In the genomic region with DNA sequence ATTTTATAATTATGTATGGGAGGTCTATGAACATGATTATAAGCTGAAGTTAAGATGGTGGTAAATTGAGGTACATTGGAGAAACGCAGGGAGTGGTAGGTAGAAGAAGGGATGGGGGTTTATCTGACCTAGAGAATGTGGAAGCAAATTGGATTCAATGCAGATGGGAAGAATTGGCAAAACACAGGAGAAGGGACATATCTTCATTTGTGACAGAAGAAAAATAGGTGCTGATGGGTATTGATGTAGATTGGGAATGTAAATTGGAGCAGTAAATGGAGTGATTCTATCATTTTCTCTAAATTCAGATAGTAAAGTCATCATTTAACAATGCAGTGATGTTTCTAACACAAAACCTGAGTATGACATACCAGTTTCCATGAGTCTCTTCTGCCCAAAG, we compare ENCODE assay signal across 38 cellular contexts. TPM values are rescaled to one million over a fixed set of nuclear protein-coding genes. Genes with fewer than 3 reads are reported as not detected.
"Had no signal": no experiment of that assay in that cellular context is flagged by ENCODE, and none has a peak within 500 bp of the region (broad histone marks: within the 10 kb centered on the region; RNA-seq: fewer than 3 reads in every experiment).

No MANE protein-coding gene starts in this region.

- H3K27ac ChIP-seq: adrenal gland, brain microvascular endothelial cell, breast epithelium, WERI-Rb-1 had no signal

- DNase-seq: activated B cell treated with CpG ODN at 0.5 μM for 24 hours; activated CD4-positive, alpha-beta memory T cell treated with anti-CD3 and anti-CD28 coated beads for 36 hours; activated CD4-positive, alpha-beta T cell treated with anti-CD3 and anti-CD28 coated beads for 4 hours; activated CD4-positive, alpha-beta T cell treated with anti-CD3 and anti-CD28 coated beads, Interleukin-2, amount 10 ng/mL, durations not matched to agents 24 days and 14 days; activated CD4-positive, alpha-beta T cell treated with anti-CD3 and anti-CD28 coated beads, Interleukin-2, amount 50 U/mL, for 1 hour; activated CD4-positive, alpha-beta T cell treated with anti-CD3 and anti-CD28 coated beads, Interleukin-2, amount 50 U/mL, for 4 hours; activated CD4-positive, CD25-positive, alpha-beta regulatory T cell treated with anti-CD3 and anti-CD28 coated beads, Interleukin-2, amount 50 U/mL, for 72 hours; activated CD8-positive, alpha-beta memory T cell treated with anti-CD3 and anti-CD28 coated beads, Interleukin-2, amount 50 U/mL, for 4 hours; activated CD8-positive, alpha-beta T cell treated with anti-CD3 and anti-CD28 coated beads for 36 hours; activated effector memory CD4-positive, alpha-beta T cell treated with anti-CD3 and anti-CD28 coated beads, Interleukin-2, amount 50 U/mL, for 16 hours; activated gamma-delta T cell treated with Interleukin-2 at 50 U/mL for 16 hours; activated naive CD4-positive, alpha-beta T cell; activated naive CD4-positive, alpha-beta T cell treated with anti-CD3 and anti-CD28 coated beads for 36 hours; activated naive CD4-positive, alpha-beta T cell treated with anti-CD3 and anti-CD28 coated beads, Interleukin-2, amount 50 U/mL, for 16 hours; activated naive CD8-positive, alpha-beta T cell treated with anti-CD3 and anti-CD28 coated beads for 36 hours; activated T-cell treated with anti-CD3 and anti-CD28 coated beads for 4 hours; activated T-cell treated with anti-CD3 and anti-CD28 coated beads, Interleukin-2, amount 50 U/mL, for 1 hour; activated T-cell treated with anti-CD3 and anti-CD28 coated beads, Interleukin-2, amount 50 U/mL, for 4 hours; activated T-cell treated with anti-CD3 and anti-CD28 coated beads, Interleukin-2, amount 50 U/mL, for 72 hours; adrenal gland; amniotic stem cell; aorta; body of pancreas; brain microvascular endothelial cell; central memory CD4-positive, alpha-beta T cell; T-helper 2 cell; T-helper 9 cell; WERI-Rb-1 had no signal

- ATAC-seq: activated CD8-positive, alpha-beta T cell treated with anti-CD3 and anti-CD28 coated beads for 36 hours; activated naive CD4-positive, alpha-beta T cell treated with anti-CD3 and anti-CD28 coated beads, Interleukin-2, amount 50 U/mL, for 72 hours; activated T-cell treated with anti-CD3 and anti-CD28 coated beads, Interleukin-2, amount 50 U/mL, for 4 hours; activated T-cell treated with anti-CD3 and anti-CD28 coated beads, Interleukin-2, amount 50 U/mL, for 72 hours; activated T-helper 17 cell treated with anti-CD3 and anti-CD28 coated beads, Interleukin-2, amount 50 U/mL, for 72 hours; body of pancreas had no signal

- FAIRE-seq: astrocyte had no signal

- H3K4me1 ChIP-seq: breast epithelium had no signal

- H3K27me3 Mint-ChIP-seq: activated CD4-positive, alpha-beta T cell treated with anti-CD3 and anti-CD28 coated beads, Interleukin-2, amount 10 ng/mL, durations not matched to agents 24 days and 14 days; activated naive CD8-positive, alpha-beta T cell treated with anti-CD3 and anti-CD28 coated beads for 36 hours had no signal

- H3K27ac Mint-ChIP-seq: activated B cell treated with CpG ODN at 0.5 μM for 24 hours; activated CD4-positive, alpha-beta memory T cell treated with anti-CD3 and anti-CD28 coated beads for 36 hours; activated CD4-positive, alpha-beta T cell treated with anti-CD3 and anti-CD28 coated beads, Interleukin-2, amount 10 ng/mL, durations not matched to agents 24 days and 14 days; activated CD8-positive, alpha-beta T cell treated with anti-CD3 and anti-CD28 coated beads for 36 hours; activated naive CD4-positive, alpha-beta T cell treated with anti-CD3 and anti-CD28 coated beads for 36 hours; activated naive CD4-positive, alpha-beta T cell treated with anti-CD3 and anti-CD28 coated beads, Interleukin-2, amount 50 U/mL, for 72 hours; activated naive CD8-positive, alpha-beta T cell treated with anti-CD3 and anti-CD28 coated beads for 36 hours; activated T-cell treated with anti-CD3 and anti-CD28 coated beads, Interleukin-2, amount 50 U/mL, for 72 hours; activated T-helper 1 cell treated with anti-CD3 and anti-CD28 coated beads, Interleukin-12 subunit alpha, Interleukin-12 subunit beta, Interleukin-2, Interleukin-4 antibody, amounts not matched to agents 30 ng/mL and 10 ng/mL and 1 ng/mL, durations not matched to agents 14 hours and 24 hours and 36 hours; activated T-helper 17 cell treated with anti-CD3 and anti-CD28 coated beads, Interleukin-2, amount 50 U/mL, for 72 hours; T-helper 1 cell treated with Interleukin-12 subunit alpha and Interleukin-12 subunit beta and Interleukin-4 antibody, amounts not matched to agents 30 μg/mL and 1 μg/mL, for 36 hours; T-helper 2 cell treated with Interferon-gamma antibody and Interleukin-4, amounts not matched to agents 5 μg/mL and 100 μg/mL, for 36 hours had no signal

- H3K9me3 Mint-ChIP-seq: activated B cell treated with CpG ODN at 0.5 μM for 24 hours; activated CD4-positive, alpha-beta memory T cell treated with anti-CD3 and anti-CD28 coated beads for 36 hours; activated CD4-positive, alpha-beta T cell treated with anti-CD3 and anti-CD28 coated beads, Interleukin-2, amount 10 ng/mL, durations not matched to agents 24 days and 14 days; activated CD8-positive, alpha-beta T cell treated with anti-CD3 and anti-CD28 coated beads for 36 hours; activated naive CD4-positive, alpha-beta T cell treated with anti-CD3 and anti-CD28 coated beads for 36 hours; activated naive CD4-positive, alpha-beta T cell treated with anti-CD3 and anti-CD28 coated beads, Interleukin-2, amount 50 U/mL, for 72 hours; activated naive CD8-positive, alpha-beta T cell treated with anti-CD3 and anti-CD28 coated beads for 36 hours; activated T-cell treated with anti-CD3 and anti-CD28 coated beads, Interleukin-2, amount 50 U/mL, for 4 hours; activated T-cell treated with anti-CD3 and anti-CD28 coated beads, Interleukin-2, amount 50 U/mL, for 72 hours; activated T-helper 1 cell treated with anti-CD3 and anti-CD28 coated beads, Interleukin-12 subunit alpha, Interleukin-12 subunit beta, Interleukin-2, Interleukin-4 antibody, amounts not matched to agents 30 ng/mL and 10 ng/mL and 1 ng/mL, durations not matched to agents 14 hours and 24 hours and 36 hours; activated T-helper 17 cell treated with anti-CD3 and anti-CD28 coated beads, Interleukin-2, amount 50 U/mL, for 72 hours; T-helper 1 cell treated with Interleukin-12 subunit alpha and Interleukin-12 subunit beta and Interleukin-4 antibody, amounts not matched to agents 30 μg/mL and 1 μg/mL, for 36 hours; T-helper 2 cell treated with Interferon-gamma antibody and Interleukin-4, amounts not matched to agents 5 μg/mL and 100 μg/mL, for 36 hours had no signal

- H3K36me3 ChIP-seq: adrenal gland, breast epithelium, WERI-Rb-1 had no signal

- H3K4me1 Mint-ChIP-seq: activated B cell treated with CpG ODN at 0.5 μM for 24 hours; activated CD4-positive, alpha-beta T cell treated with anti-CD3 and anti-CD28 coated beads, Interleukin-2, amount 10 ng/mL, durations not matched to agents 24 days and 14 days; activated naive CD8-positive, alpha-beta T cell treated with anti-CD3 and anti-CD28 coated beads for 36 hours; activated T-helper 17 cell treated with anti-CD3 and anti-CD28 coated beads, Interleukin-2, amount 50 U/mL, for 72 hours had no signal

- H3K36me3 Mint-ChIP-seq: activated CD4-positive, alpha-beta memory T cell treated with anti-CD3 and anti-CD28 coated beads for 36 hours; activated naive CD4-positive, alpha-beta T cell treated with anti-CD3 and anti-CD28 coated beads, Interleukin-2, amount 50 U/mL, for 72 hours; activated naive CD8-positive, alpha-beta T cell treated with anti-CD3 and anti-CD28 coated beads for 36 hours had no signal

- H3K4me3 ChIP-seq: adrenal gland, body of pancreas, breast epithelium had no signal

- H3K27me3 ChIP-seq: adrenal gland, body of pancreas, brain microvascular endothelial cell, breast epithelium had no signal

- H3K4me3 Mint-ChIP-seq: activated B cell treated with CpG ODN at 0.5 μM for 24 hours; activated CD4-positive, alpha-beta memory T cell treated with anti-CD3 and anti-CD28 coated beads for 36 hours; activated CD4-positive, alpha-beta T cell treated with anti-CD3 and anti-CD28 coated beads, Interleukin-2, amount 10 ng/mL, durations not matched to agents 24 days and 14 days; activated CD8-positive, alpha-beta T cell treated with anti-CD3 and anti-CD28 coated beads for 36 hours; activated naive CD4-positive, alpha-beta T cell treated with anti-CD3 and anti-CD28 coated beads for 36 hours; activated naive CD8-positive, alpha-beta T cell treated with anti-CD3 and anti-CD28 coated beads for 36 hours; activated T-cell treated with anti-CD3 and anti-CD28 coated beads, Interleukin-2, amount 50 U/mL, for 4 hours; activated T-cell treated with anti-CD3 and anti-CD28 coated beads, Interleukin-2, amount 50 U/mL, for 72 hours; activated T-helper 1 cell treated with anti-CD3 and anti-CD28 coated beads, Interleukin-12 subunit alpha, Interleukin-12 subunit beta, Interleukin-2, Interleukin-4 antibody, amounts not matched to agents 30 ng/mL and 10 ng/mL and 1 ng/mL, durations not matched to agents 14 hours and 24 hours and 36 hours; activated T-helper 17 cell treated with anti-CD3 and anti-CD28 coated beads, Interleukin-2, amount 50 U/mL, for 72 hours; T-helper 1 cell treated with Interleukin-12 subunit alpha and Interleukin-12 subunit beta and Interleukin-4 antibody, amounts not matched to agents 30 μg/mL and 1 μg/mL, for 36 hours; T-helper 2 cell treated with Interferon-gamma antibody and Interleukin-4, amounts not matched to agents 5 μg/mL and 100 μg/mL, for 36 hours had no signal

- H3K9me3 ChIP-seq: adrenal gland, body of pancreas, breast epithelium had no signal

RNA-seq across cellular contexts. Expression of a gene that starts 39.7 kb away (rescaled TPM):
- total RNA-seq: activated B cell treated with CpG ODN at 0.5 μM for 24 hours; activated CD4-positive, alpha-beta memory T cell treated with anti-CD3 and anti-CD28 coated beads for 36 hours; activated CD4-positive, alpha-beta T cell treated with anti-CD3 and anti-CD28 coated beads, Interleukin-2, amount 10 ng/mL, durations not matched to agents 24 days and 14 days; activated CD8-positive, alpha-beta memory T cell treated with anti-CD3 and anti-CD28 coated beads for 36 hours; activated CD8-positive, alpha-beta T cell treated with anti-CD3 and anti-CD28 coated beads for 36 hours; activated naive CD4-positive, alpha-beta T cell treated with anti-CD3 and anti-CD28 coated beads for 36 hours; activated naive CD4-positive, alpha-beta T cell treated with anti-CD3 and anti-CD28 coated beads, Interleukin-2, amount 50 U/mL, for 72 hours; activated naive CD8-positive, alpha-beta T cell treated with anti-CD3 and anti-CD28 coated beads for 36 hours; activated T-cell treated with anti-CD3 and anti-CD28 coated beads, Interleukin-2, amount 50 U/mL, for 72 hours; activated T-helper 1 cell treated with anti-CD3 and anti-CD28 coated beads, Interleukin-12 subunit alpha, Interleukin-12 subunit beta, Interleukin-2, Interleukin-4 antibody, amounts not matched to agents 30 ng/mL and 10 ng/mL and 1 ng/mL, durations not matched to agents 14 hours and 24 hours and 36 hours; activated T-helper 17 cell treated with anti-CD3 and anti-CD28 coated beads, Interleukin-2, amount 50 U/mL, for 72 hours; aorta; astrocyte; cardiac septum; cerebellum had no signal

RNA-seq across cellular contexts. Expression of a gene that starts 40.5 kb away (rescaled TPM):
- total RNA-seq: activated B cell treated with CpG ODN at 0.5 μM for 24 hours; activated CD4-positive, alpha-beta memory T cell treated with anti-CD3 and anti-CD28 coated beads for 36 hours; activated CD4-positive, alpha-beta T cell treated with anti-CD3 and anti-CD28 coated beads, Interleukin-2, amount 10 ng/mL, durations not matched to agents 24 days and 14 days; activated CD8-positive, alpha-beta memory T cell treated with anti-CD3 and anti-CD28 coated beads for 36 hours; activated CD8-positive, alpha-beta T cell treated with anti-CD3 and anti-CD28 coated beads for 36 hours; activated naive CD4-positive, alpha-beta T cell treated with anti-CD3 and anti-CD28 coated beads for 36 hours; activated naive CD4-positive, alpha-beta T cell treated with anti-CD3 and anti-CD28 coated beads, Interleukin-2, amount 50 U/mL, for 72 hours; activated naive CD8-positive, alpha-beta T cell treated with anti-CD3 and anti-CD28 coated beads for 36 hours; activated T-cell treated with anti-CD3 and anti-CD28 coated beads, Interleukin-2, amount 50 U/mL, for 4 hours; activated T-cell treated with anti-CD3 and anti-CD28 coated beads, Interleukin-2, amount 50 U/mL, for 72 hours; activated T-helper 1 cell treated with anti-CD3 and anti-CD28 coated beads, Interleukin-12 subunit alpha, Interleukin-12 subunit beta, Interleukin-2, Interleukin-4 antibody, amounts not matched to agents 30 ng/mL and 10 ng/mL and 1 ng/mL, durations not matched to agents 14 hours and 24 hours and 36 hours; activated T-helper 17 cell treated with anti-CD3 and anti-CD28 coated beads, Interleukin-2, amount 50 U/mL, for 72 hours; astrocyte; body of pancreas; cardiac septum; cerebellum had no signal
- polyA plus RNA-seq: aorta had no signal
